Comparison of ENCODE assay signal across 8 cellular contexts in the genomic region with DNA sequence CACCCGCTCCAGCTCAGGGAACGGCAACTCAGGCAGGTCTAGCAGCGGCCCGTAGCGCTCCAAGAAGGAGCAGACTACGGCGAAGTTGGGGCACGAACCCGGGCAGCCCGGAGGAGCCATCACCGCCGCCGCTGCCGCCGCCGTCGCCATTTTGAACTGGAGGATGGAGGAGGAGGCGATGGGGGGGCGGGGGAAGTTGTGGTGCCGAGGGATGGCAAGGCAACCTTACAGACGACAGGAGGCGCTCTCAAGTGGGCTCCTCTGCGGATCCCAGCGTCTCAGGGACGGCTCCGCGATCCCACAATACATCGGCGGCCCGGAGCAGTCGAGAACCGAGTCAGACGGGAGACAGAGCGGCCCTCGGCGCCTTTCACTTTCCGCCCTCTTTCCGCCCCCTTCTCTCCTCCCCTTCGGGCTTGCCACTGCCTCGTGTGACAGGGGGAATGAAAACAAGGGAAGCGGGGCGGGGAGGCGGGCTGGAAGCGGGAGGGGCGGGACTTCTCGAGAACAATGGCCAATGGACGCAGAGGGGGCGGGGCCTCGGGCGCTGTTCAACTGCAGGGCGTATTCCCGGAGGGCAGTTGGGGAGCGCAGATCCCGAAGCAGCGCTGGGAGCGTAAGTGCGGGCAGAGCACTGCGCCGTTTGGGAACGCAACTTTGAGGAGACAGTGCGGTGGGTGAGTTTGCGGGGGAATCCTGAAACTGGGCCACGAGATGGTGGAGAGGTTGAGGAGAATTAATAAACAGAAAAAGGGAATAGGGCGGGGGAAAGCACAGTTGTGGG. TPM values are rescaled to one million over a fixed set of nuclear protein-coding genes. Genes with fewer than 3 reads are reported as not detected.
DNase-seq lines count a peak whose midpoint lies in the region; TF ChIP-seq lines count a peak whose summit lies in the region.

Gene AAMDC (plus strand): TSS at position 580 of the 784 bp plus-strand sequence. CDS start 21,353 bp downstream, outside the sequence.
Gene RSF1 (minus strand): TSS at position 158 of the 784 bp plus-strand sequence. CDS start 8 bp downstream, at position 150.

- H3K23ac ChIP-seq in neuronal stem cell (ENCODE audit: low read depth, low read length, poor library complexity): peak within 1 kb of the TSS; percentile 98

- H3K4me3 ChIP-seq in HAP-1: peak within 1 kb of the TSS; percentile 99
- H3K4me3 ChIP-seq in MG63: peak within 1 kb of the TSS; percentile 95
- H3K4me3 ChIP-seq in neuronal stem cell (ENCODE audit: low read length in 2 of 2): peak within 1 kb of the TSS; percentile 72 to 100

- peak within 1 kb of the TSS; percentile 96 for H2BK15ac ChIP-seq in neuronal stem cell (ENCODE audit: low read length)

- H3K9ac ChIP-seq in neuronal stem cell (ENCODE audit: low read depth, low read length, poor library complexity): peak within 1 kb of the TSS; percentile 97

- H3K9me3 ChIP-seq in HAP-1 (no peaks in the 10 kb centered on the region), MG63 (peaks cover 4% of the 10 kb centered on the region), neuronal stem cell (replicated peaks in 1 of 2; ENCODE audit: control insufficient read depth in 2 of 2, insufficient read depth in 1 of 2, low read depth in 1 of 2, low read length in 2 of 2) (peaks cover 0 to 10% of the 10 kb centered on the region in 2 donors)

- H4K8ac ChIP-seq in neuronal stem cell (ENCODE audit: low read depth, low read length): no peak within 1 kb of the TSS

- peak within 1 kb of the TSS; percentile 97 for H2BK120ac ChIP-seq in neuronal stem cell (ENCODE audit: low read depth, low read length)

- H2AK5ac ChIP-seq in neuronal stem cell (ENCODE audit: low read depth, low read length): peak within 1 kb of the TSS; percentile 88

- H3K14ac ChIP-seq in neuronal stem cell (ENCODE audit: low read length): peak within 1 kb of the TSS; percentile 99

- peaks cover 6% of the 10 kb centered on the region for H3K79me1 ChIP-seq in neuronal stem cell (ENCODE audit: low read depth, low read length)

- peak within 1 kb of the TSS; percentile 98 for H2BK5ac ChIP-seq in neuronal stem cell (ENCODE audit: low read length)

- peak within 1 kb of the TSS; percentile 98 for H3K27ac ChIP-seq in neuronal stem cell (replicated peaks; ENCODE audit: low read length)

- no peak for TF ChIP-seq CTCF in subcutaneous adipose tissue (IDR thresholded peaks at IDR 0.05; ENCODE audit: low read depth)

- in situ Hi-C loops in HAP-1 (cut with MboI; ENCODE audit: low sequenced_read_pairs): no loop called here

- H3K18ac ChIP-seq in neuronal stem cell (ENCODE audit: low read length): peak within 1 kb of the TSS; percentile 100

- peak within 1 kb of the TSS; percentile 53 for H4K91ac ChIP-seq in neuronal stem cell (ENCODE audit: low read depth, low read length, poor library complexity)

- peak within 1 kb of the TSS; percentile 95 for H3K4ac ChIP-seq in neuronal stem cell (ENCODE audit: low read length)

- H3K36me3 ChIP-seq in HAP-1 (replicated peaks): peaks cover 5% of the 10 kb centered on the region
- peaks cover 2% of the 10 kb centered on the region; the same call in 1 of the 2 replicates for H3K36me3 ChIP-seq in MG63
- H3K36me3 ChIP-seq in neuronal stem cell (replicated peaks in 1 of 2; ENCODE audit: control insufficient read depth in 2 of 2, insufficient read depth in 2 of 2, low read length in 2 of 2): peaks cover 0 to 11% of the 10 kb centered on the region in 2 donors

- H2BK12ac ChIP-seq in neuronal stem cell (ENCODE audit: low read length): peak within 1 kb of the TSS; percentile 84

- peak within 1 kb of the TSS; percentile 85 for H2AFZ ChIP-seq in neuronal stem cell (ENCODE audit: low read length)

- H3K4me2 ChIP-seq in neuronal stem cell (ENCODE audit: insufficient read depth, low read length, poor library complexity, severe bottlenecking): peak within 1 kb of the TSS; percentile 79

- DNase-seq in GDM1 (lab: John Stamatoyannopoulos, UW) (peak; percentile 98), HAP-1 (ENCODE audit: low spot score in 2 of 2) (peak; percentile 96 to 99), MG63 (peak; percentile 97), SHP77 treated with DMSO at 0.1 percent for 48 hours (lab: John Stamatoyannopoulos, UW) (peak; percentile 99), foreskin melanocyte (peak; percentile 98), neuronal stem cell (ENCODE audit: low spot score) (peak; percentile 98)
- peak; percentile 96 for DNase-seq in activated gamma-delta T cell treated with anti-CD3 and anti-CD28 coated beads, Interleukin-2, amount 50 U/mL, for 16 hours (ENCODE audit: low read depth)

- H3K27me3 ChIP-seq in HAP-1 (ENCODE audit: low read depth) (no peaks in the 10 kb centered on the region), MG63 (no peaks in the 10 kb centered on the region), neuronal stem cell (ENCODE audit: control insufficient read depth in 3 of 3, insufficient read depth in 3 of 3, low read depth in 1 of 3, low read length in 3 of 3) (no peaks in the 10 kb centered on the region)

- no CpG with 5 or more reads among the region's 64 CpGs for WGBS in neuronal stem cell (ENCODE audit: extremely low coverage in 2 of 2, insufficient read length in 2 of 2, insufficient replicate concordance in 1 of 2), 2 donors

- peaks cover 9% of the 10 kb centered on the region for H3K4me1 ChIP-seq in HAP-1
- peaks cover 0 to 6% of the 10 kb centered on the region in 2 donors for H3K4me1 ChIP-seq in neuronal stem cell (ENCODE audit: control insufficient read depth in 2 of 2, insufficient read depth in 1 of 2, low read depth in 1 of 2, low read length in 2 of 2)

RNA-seq across cellular contexts. Expression of gene AAMDC, which starts in this region (rescaled TPM):
- 21.1 and 21.4 TPM in 2 replicates for total RNA-seq in MG63 (2014; rRNA removed; shearing (Covaris generic); ENCODE audit: low replicate concordance)
- polyA plus RNA-seq in neuronal stem cell (2013, experiment 1 of 2): 35.8 TPM
- 33.9 TPM for polyA plus RNA-seq in neuronal stem cell (2013, experiment 2 of 2)
- total RNA-seq in subcutaneous adipose tissue: 10 to 100 TPM; 33.3 to 69.0 (median 61.5) TPM

RNA-seq across cellular contexts. Expression of gene RSF1, which starts in this region (rescaled TPM):
- total RNA-seq in MG63 (2014; rRNA removed; shearing (Covaris generic); ENCODE audit: low replicate concordance): 7.3 and 37.4 TPM in 2 replicates
- 107 TPM for polyA plus RNA-seq in neuronal stem cell (2013, experiment 1 of 2)
- 108 TPM for polyA plus RNA-seq in neuronal stem cell (2013, experiment 2 of 2)
- total RNA-seq in subcutaneous adipose tissue: 10 to 100 TPM; 42.6 to 58.6 (median 49.4) TPM

Comparison
In these comparisons a context has a peak if more than half of its experiments do, and no peak if none do; other contexts are left out.
1. Peak in every context shown above with its lines: DNase-seq, H3K4me3 ChIP-seq and H3K27ac ChIP-seq.